ENCODE assay signal across 9 cellular contexts in genomic region chr19:45446295-45446694, GRCh38. TPM values are rescaled to one million over a fixed set of nuclear protein-coding genes. Genes with fewer than 3 reads are reported as not detected.
DNase-seq lines count a peak whose midpoint lies in the region; ATAC-seq and TF ChIP-seq lines count a peak whose summit lies in the region.
"Had no signal": no experiment of that assay in that cellular context is flagged by ENCODE, and none has a peak within 500 bp of the region (broad histone marks: within the 10 kb centered on the region; RNA-seq: fewer than 3 reads in every experiment).

No MANE protein-coding gene starts in this region.

- peaks cover 3 to 17% of the 10 kb centered on the region in 2 donors for H3K4me1 ChIP-seq in breast epithelium

- TF ChIP-seq POLR2A in breast epithelium (IDR thresholded peaks at IDR 0.05) = no peak

- peak overlapping the region; percentile 66 to 100 for H3K27ac ChIP-seq in breast epithelium

- TF ChIP-seq CTCF in breast epithelium (IDR thresholded peaks at IDR 0.05) (no peak), progenitor cell of endocrine pancreas (IDR thresholded peaks at IDR 0.05; ENCODE audit: unreplicated experiment) (peak; percentile 24)

- H3K4me3 Mint-ChIP-seq in progenitor cell of endocrine pancreas (ENCODE audit: low read depth) = no peak overlapping the region

- H3K27me3 Mint-ChIP-seq in progenitor cell of endocrine pancreas = no peaks in the 10 kb centered on the region

- H3K36me3 ChIP-seq in breast epithelium = no peaks in the 10 kb centered on the region

- H3K27me3 ChIP-seq in breast epithelium = no peaks in the 10 kb centered on the region

- no peak overlapping the region for H3K27ac Mint-ChIP-seq in progenitor cell of endocrine pancreas

- H3K9me3 ChIP-seq in breast epithelium = no peaks in the 10 kb centered on the region

- H3K4me3 ChIP-seq in breast epithelium = no peak overlapping the region

- DNase-seq in NOMO-1 (lab: John Stamatoyannopoulos, UW; ENCODE audit: unreplicated experiment in 2 of 2) (peak; percentile 24 to 45), NOMO-1 treated with dmso at 0.1 percent for 144 hours (lab: John Stamatoyannopoulos, UW; ENCODE audit: unreplicated experiment) (no peak), M059J (ENCODE audit: low read depth) (peak; percentile 63), breast epithelium (ENCODE audit: low spot score in 2 of 2) (no peak), progenitor cell of endocrine pancreas (ENCODE audit: low spot score, unreplicated experiment) (no peak), ureter (ENCODE audit: low spot score) (no peak)
- DNase-seq in effector CD8-positive, alpha-beta T cell (lab: John Stamatoyannopoulos, UW) = no peak

- peaks cover 29% of the 10 kb centered on the region for H3K4me1 Mint-ChIP-seq in progenitor cell of endocrine pancreas (ENCODE audit: low read depth)

- no peaks in the 10 kb centered on the region for H3K9me3 Mint-ChIP-seq in progenitor cell of endocrine pancreas (ENCODE audit: low read depth)

- intact Hi-C loops in breast epithelium (cut with DNase I; ENCODE audit: low total_unique reads) = no loop called here

- ATAC-seq in GM19324 (IDR thresholded peaks at IDR 0.05; ENCODE audit: low FRiP score, unreplicated experiment) = no peak

- H3K36me3 Mint-ChIP-seq in progenitor cell of endocrine pancreas (ENCODE audit: insufficient read depth) = no peaks in the 10 kb centered on the region

RNA-seq across cellular contexts. Expression of gene FOSB, which starts 21.5 kb away (rescaled TPM):
- 4.3 and 5.5 TPM in 2 replicates for total RNA-seq in M059J (2014; rRNA removed; shearing (Covaris generic))
- total RNA-seq in breast epithelium (100 to 1,000 TPM in 1 of 3 donors, 10 to 100 TPM in 2; 29.8 to 109 (median 38.4) TPM), progenitor cell of endocrine pancreas (5.3 and 7.3 TPM in 2 replicates), ureter (1.5 TPM)

RNA-seq across cellular contexts. Expression of gene ERCC1, which starts 22.6 kb away (rescaled TPM):
- 78.1 and 87.7 TPM in 2 replicates for total RNA-seq in M059J (2014; rRNA removed; shearing (Covaris generic))
- total RNA-seq in breast epithelium = 10 to 100 TPM; 89.9 to 96.7 (median 91.2) TPM
- 58.5 and 64.8 TPM in 2 replicates for total RNA-seq in progenitor cell of endocrine pancreas
- total RNA-seq in ureter = 78.3 TPM

RNA-seq across cellular contexts. Expression of gene POLR1G, which starts 39.9 kb away (rescaled TPM):
- total RNA-seq in M059J (2014; rRNA removed; shearing (Covaris generic)) = 11.1 and 13.4 TPM in 2 replicates
- 1 to 10 TPM; 2.6 to 6.9 (median 5.3) TPM for total RNA-seq in breast epithelium
- 7.4 and 8.9 TPM in 2 replicates for total RNA-seq in progenitor cell of endocrine pancreas
- total RNA-seq in ureter = 6.9 TPM

RNA-seq across cellular contexts. Expression of gene PPP1R13L, which starts 41.4 kb away (rescaled TPM):
- 2.9 and 7.4 TPM in 2 replicates for total RNA-seq in M059J (2014; rRNA removed; shearing (Covaris generic))
- 10 to 100 TPM in 2 of 3 donors, 1 to 10 TPM in 1; 3.4 to 45.1 (median 34.7) TPM for total RNA-seq in breast epithelium
- total RNA-seq in progenitor cell of endocrine pancreas = 24.2 and 27.2 TPM in 2 replicates
- 108 TPM for total RNA-seq in ureter
- total RNA-seq: skeletal muscle tissue had no signal

RNA-seq across cellular contexts. Expression of gene RTN2, which starts 50.6 kb away (rescaled TPM):
- 3.5 and 4.2 TPM in 2 replicates for total RNA-seq in M059J (2014; rRNA removed; shearing (Covaris generic))
- total RNA-seq in breast epithelium (10 to 100 TPM in 1 of 3 donors, 1 to 10 TPM in 2; 5.9 to 15.1 (median 7.2) TPM), progenitor cell of endocrine pancreas (17.9 and 21.6 TPM in 2 replicates), ureter (5.8 TPM)

Comparison
In these comparisons a context has a peak if more than half of its experiments do, and no peak if none do; other contexts are left out.
1. DNase-seq: peak in NOMO-1 (2 of 2) and M059J (single experiment); none in NOMO-1 treated with dmso at 0.1 percent for 144 hours (single experiment), breast epithelium (0 of 2), progenitor cell of endocrine pancreas (single experiment), ureter (single experiment) and effector CD8-positive, alpha-beta T cell (single experiment).